In genomic region chr1:61083799-61084385, GRCh38 we compare ENCODE assay signal across 8 cellular contexts.
A peak's percentile ranks its signal among the peaks of the same experiment; 100 is the strongest.
DNase-seq lines count a peak whose midpoint lies in the region; ATAC-seq and TF ChIP-seq lines count a peak whose summit lies in the region.

No MANE protein-coding gene starts in this region.

- H3K27ac ChIP-seq in VCaP, result peak overlapping the region; percentile 93

- TF ChIP-seq CTCF in GM12864 (IDR thresholded peaks at IDR 0.05; ENCODE audit: low read depth, low read length, missing control alignments) (no peak), VCaP (conservative IDR thresholded peaks at IDR 0.05) (no peak), retinal pigment epithelial cell (conservative IDR thresholded peaks at IDR 0.05; ENCODE audit: low read depth, low read length) (no peak)

- DNase-seq in GM12864 (ENCODE audit: low read depth) (no peak), globus pallidus (ENCODE audit: low spot score) (peak; percentile 64), retinal pigment epithelial cell (ENCODE audit: low read depth) (no peak), glomerular visceral epithelial cell (ENCODE audit: extremely low spot score) (no peak), NCI-H345 (lab: John Stamatoyannopoulos, UW) (no peak)

- H3K4me3 ChIP-seq in GM12864 (ENCODE audit: low read depth, low read length) (peak overlapping the region; percentile 60), retinal pigment epithelial cell (ENCODE audit: low read length) (peak overlapping the region; percentile 84)

- no peak for ATAC-seq in HG02571 (IDR thresholded peaks at IDR 0.05; ENCODE audit: unreplicated experiment)
- ATAC-seq in HG03095 (IDR thresholded peaks at IDR 0.05; ENCODE audit: unreplicated experiment), result no peak
